ENCODE assay signal across 21 cellular contexts in the genomic region with DNA sequence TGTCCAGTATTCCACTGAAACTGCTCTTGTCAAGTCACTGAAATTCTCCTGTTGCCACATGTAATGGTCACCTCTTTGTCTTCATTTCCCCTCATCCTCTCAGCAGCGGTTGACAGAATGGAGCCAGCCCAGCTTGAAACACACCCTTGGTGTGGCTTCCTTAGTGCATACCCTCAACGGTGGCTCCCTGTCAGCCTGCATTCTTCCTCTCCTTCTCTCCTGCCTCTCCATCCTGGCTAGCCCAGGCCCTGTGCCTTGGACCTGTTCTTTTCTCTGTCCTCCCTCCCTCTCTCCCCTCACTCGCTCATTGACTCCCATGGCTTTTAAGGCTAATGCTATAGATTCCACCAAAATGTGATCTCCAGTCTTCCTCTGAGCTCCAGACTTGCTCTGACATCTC. TPM values are rescaled to one million over a fixed set of nuclear protein-coding genes. Genes with fewer than 3 reads are reported as not detected.
A peak's percentile ranks its signal among the peaks of the same experiment; 100 is the strongest.
DNase-seq lines count a peak whose midpoint lies in the region; FAIRE-seq and TF ChIP-seq lines count a peak whose summit lies in the region.
"Had no signal": no experiment of that assay in that cellular context is flagged by ENCODE, and none has a peak within 500 bp of the region (broad histone marks: within the 10 kb centered on the region; RNA-seq: fewer than 3 reads in every experiment).

No MANE protein-coding gene starts in this region.

- peak overlapping the region in 9 of 11 experiments; percentile 21 to 98 (median 97); a peak in 17 of 22 replicates for H3K27ac ChIP-seq in BLaER1 treated with 17β-estradiol and CSF1 and Interleukin-3, amounts not matched to agents 10 nM and 100 nM
- H3K27ac ChIP-seq in kidney (ENCODE audit: low read depth in 2 of 2, low read length in 2 of 2) (no peak overlapping the region), trophoblast cell (ENCODE audit: low read depth, low read length) (no peak overlapping the region), vagina (no peak overlapping the region)
- H3K27ac ChIP-seq: 22Rv1, cardiac muscle cell had no signal

- peaks cover 53% of the 10 kb centered on the region for H3K36me3 Mint-ChIP-seq in T-helper 1 cell treated with Interleukin-12 subunit alpha and Interleukin-12 subunit beta and Interleukin-4 antibody, amounts not matched to agents 30 μg/mL and 1 μg/mL, for 36 hours (ENCODE audit: low read depth)
- peaks cover 28% of the 10 kb centered on the region for H3K36me3 Mint-ChIP-seq in IgD-negative memory B cell

- no peak for TF ChIP-seq POLR2A in vagina (IDR thresholded peaks at IDR 0.05)

- no peaks in the 10 kb centered on the region for H3K79me2 ChIP-seq in trophoblast cell (ENCODE audit: control insufficient read depth, insufficient read depth, low read length, poor library complexity)

- no peak for FAIRE-seq in kidney (lab: Jason Lieb, UNC)

- no peak for DNase-seq in T-helper 1 cell
- DNase-seq in kidney: peak; percentile 9
- DNase-seq in trophoblast cell: no peak
- DNase-seq in vagina (ENCODE audit: extremely low spot score in 2 of 2): no peak
- no peak for DNase-seq in NCI-H2081 treated with DMSO at 0.1 percent for 48 hours (lab: John Stamatoyannopoulos, UW)
- DNase-seq: amniotic stem cell; Calu3; EL; head of caudate nucleus; NCI-H1417 treated with DMSO at 0.1 percent for 48 hours; NCI-H524 treated with DMSO at 0.1 percent for 48 hours; stimulated activated CD4-positive, alpha-beta T cell treated with anti-CD3 and anti-CD28 coated beads, Interleukin-4, amount 100 ng/mL, for 1 hour had no signal

- intact Hi-C loops in kidney (cut with DNase I) (no loop called here), vagina (cut with DNase I) (loop anchor here (10.0 kb wide), 1 partner anchor 283 kb away; a partner anchor contains a TSS)

- H3K4me3 ChIP-seq in BLaER1 treated with 17β-estradiol and CSF1 and Interleukin-3, amounts not matched to agents 10 nM and 100 nM: peak overlapping the region in 3 of 10 experiments; percentile 28 to 57 (median 41); a peak in 3 of 20 replicates
- no peak overlapping the region for H3K4me3 ChIP-seq in kidney (ENCODE audit: low read length in 2 of 2)
- no peak overlapping the region for H3K4me3 ChIP-seq in trophoblast cell (ENCODE audit: low read depth, low read length)
- H3K4me3 ChIP-seq in vagina: no peak overlapping the region
- H3K4me3 ChIP-seq: cardiac muscle cell, smooth muscle cell had no signal

- no peaks in the 10 kb centered on the region for H3K27me3 Mint-ChIP-seq in T-helper 1 cell treated with Interleukin-12 subunit alpha and Interleukin-12 subunit beta and Interleukin-4 antibody, amounts not matched to agents 30 μg/mL and 1 μg/mL, for 36 hours (ENCODE audit: low read depth)
- H3K27me3 Mint-ChIP-seq in IgD-negative memory B cell: no peaks in the 10 kb centered on the region

- no peak for TF ChIP-seq CTCF in kidney (IDR thresholded peaks at IDR 0.05; ENCODE audit: borderline replicate concordance, extremely low read depth, insufficient read depth)
- no peak for TF ChIP-seq CTCF in vagina (IDR thresholded peaks at IDR 0.05)

- peak overlapping the region; percentile 50 for H3K4me3 Mint-ChIP-seq in T-helper 1 cell treated with Interleukin-12 subunit alpha and Interleukin-12 subunit beta and Interleukin-4 antibody, amounts not matched to agents 30 μg/mL and 1 μg/mL, for 36 hours
- no peak overlapping the region for H3K4me3 Mint-ChIP-seq in IgD-negative memory B cell
- H3K4me3 Mint-ChIP-seq: neural crest cell had no signal

- no peak overlapping the region for H4K91ac ChIP-seq in trophoblast cell (ENCODE audit: low read depth, low read length)

- H3K9me3 ChIP-seq in BLaER1 treated with 17β-estradiol and CSF1 and Interleukin-3, amounts not matched to agents 10 nM and 100 nM (replicated peaks in 1 of 11): no peaks in the 10 kb centered on the region; a peak in 2 of 22 replicates
- H3K9me3 ChIP-seq in kidney (ENCODE audit: control insufficient read depth in 1 of 2, low read length in 2 of 2) (no peaks in the 10 kb centered on the region), trophoblast cell (ENCODE audit: insufficient read depth, low read depth, low read length) (peaks cover 1% of the 10 kb centered on the region), vagina (no peaks in the 10 kb centered on the region)

- H3K4me2 ChIP-seq in BLaER1 treated with 17β-estradiol and CSF1 and Interleukin-3, amounts not matched to agents 10 nM and 100 nM: peak overlapping the region; percentile 83 to 97 (median 92)
- no peak overlapping the region for H3K4me2 ChIP-seq in trophoblast cell (ENCODE audit: low read length)
- H3K4me2 ChIP-seq: smooth muscle cell had no signal

- H3K9ac ChIP-seq in BLaER1 treated with 17β-estradiol and CSF1 and Interleukin-3, amounts not matched to agents 10 nM and 100 nM: peak overlapping the region in 8 of 11 experiments; percentile 3 to 57 (median 19); a peak in 9 of 22 replicates
- no peak overlapping the region for H3K9ac ChIP-seq in kidney (ENCODE audit: low read length in 2 of 2)
- no peak overlapping the region for H3K9ac ChIP-seq in trophoblast cell (ENCODE audit: low read length)

- no peak overlapping the region for H3K18ac ChIP-seq in trophoblast cell (ENCODE audit: low read length)

- no peaks in the 10 kb centered on the region for H3K79me1 ChIP-seq in trophoblast cell (ENCODE audit: low read length)

- no peak overlapping the region for H3K14ac ChIP-seq in trophoblast cell (ENCODE audit: low read length)

- peak overlapping the region; percentile 21 for H3K27ac Mint-ChIP-seq in T-helper 1 cell treated with Interleukin-12 subunit alpha and Interleukin-12 subunit beta and Interleukin-4 antibody, amounts not matched to agents 30 μg/mL and 1 μg/mL, for 36 hours
- H3K27ac Mint-ChIP-seq in IgD-negative memory B cell: peak overlapping the region in 2 of 3 donors; percentile 64 to 67

- H3K27me3 ChIP-seq in BLaER1 treated with 17β-estradiol and CSF1 and Interleukin-3, amounts not matched to agents 10 nM and 100 nM: no peaks in the 10 kb centered on the region
- H3K27me3 ChIP-seq in trophoblast cell (ENCODE audit: insufficient read depth, low read length): no peaks in the 10 kb centered on the region
- H3K27me3 ChIP-seq in vagina: no peaks in the 10 kb centered on the region

- no peaks in the 10 kb centered on the region for H3K9me3 Mint-ChIP-seq in T-helper 1 cell treated with Interleukin-12 subunit alpha and Interleukin-12 subunit beta and Interleukin-4 antibody, amounts not matched to agents 30 μg/mL and 1 μg/mL, for 36 hours
- no peaks in the 10 kb centered on the region for H3K9me3 Mint-ChIP-seq in IgD-negative memory B cell
- H3K9me3 Mint-ChIP-seq: neural crest cell had no signal

- H3K4me1 ChIP-seq in BLaER1 treated with 17β-estradiol and CSF1 and Interleukin-3, amounts not matched to agents 10 nM and 100 nM: peaks cover 98 to 99% (median 99%) of the 10 kb centered on the region in 10 experiments
- no peaks in the 10 kb centered on the region for H3K4me1 ChIP-seq in kidney (ENCODE audit: control insufficient read depth in 1 of 2, insufficient read depth in 1 of 2, low read depth in 1 of 2, low read length in 2 of 2)
- H3K4me1 ChIP-seq in trophoblast cell (ENCODE audit: control insufficient read depth in 1 of 2, insufficient read depth in 2 of 2, low read length in 2 of 2): no peaks in the 10 kb centered on the region
- H3K4me1 ChIP-seq in vagina: no peaks in the 10 kb centered on the region

- H2AFZ ChIP-seq in trophoblast cell (ENCODE audit: insufficient read depth, low read length, poor library complexity): no peak overlapping the region

- no CpG with 5 or more reads among the region's 3 CpGs for WGBS in trophoblast cell (ENCODE audit: extremely low coverage, insufficient coverage, insufficient read length)

- H3K36me3 ChIP-seq in BLaER1 treated with 17β-estradiol and CSF1 and Interleukin-3, amounts not matched to agents 10 nM and 100 nM: peaks cover 0 to 55% (median 7%) of the 10 kb centered on the region in 11 experiments; a peak in 10 of 22 replicates
- no peaks in the 10 kb centered on the region for H3K36me3 ChIP-seq in kidney (ENCODE audit: control insufficient read depth in 1 of 2, insufficient read depth in 2 of 2, low read length in 2 of 2)
- H3K36me3 ChIP-seq in trophoblast cell (ENCODE audit: control insufficient read depth in 1 of 2, insufficient read depth in 2 of 2, low read length in 2 of 2): no peaks in the 10 kb centered on the region
- H3K36me3 ChIP-seq in vagina: no peaks in the 10 kb centered on the region
- H3K36me3 ChIP-seq: cardiac muscle cell had no signal

- H2BK120ac ChIP-seq in trophoblast cell (ENCODE audit: insufficient read depth, low read length, poor library complexity): no peak overlapping the region

- H2AK5ac ChIP-seq in trophoblast cell (ENCODE audit: low read length): no peak overlapping the region

- peaks cover 57% of the 10 kb centered on the region for H3K4me1 Mint-ChIP-seq in T-helper 1 cell treated with Interleukin-12 subunit alpha and Interleukin-12 subunit beta and Interleukin-4 antibody, amounts not matched to agents 30 μg/mL and 1 μg/mL, for 36 hours (ENCODE audit: low read depth)
- peaks cover 46 to 66% (median 56%) of the 10 kb centered on the region in 3 donors for H3K4me1 Mint-ChIP-seq in IgD-negative memory B cell
- H3K4me1 Mint-ChIP-seq: neural crest cell had no signal

- H4K20me1 ChIP-seq in BLaER1 treated with 17β-estradiol and CSF1 and Interleukin-3, amounts not matched to agents 10 nM and 100 nM: peaks cover 0 to 11% (median 0%) of the 10 kb centered on the region in 11 experiments; a peak in 2 of 22 replicates

- H4K8ac ChIP-seq in trophoblast cell (ENCODE audit: low read depth, low read length): no peak overlapping the region

- H3K23ac ChIP-seq in trophoblast cell (ENCODE audit: low read length): no peak overlapping the region

- no peak overlapping the region for H2BK12ac ChIP-seq in trophoblast cell (ENCODE audit: low read length)

- H3K4ac ChIP-seq in trophoblast cell (ENCODE audit: low read depth, low read length): no peak overlapping the region

- no peak overlapping the region for H4K12ac ChIP-seq in trophoblast cell (ENCODE audit: low read depth, low read length)

- no peak overlapping the region for H2BK5ac ChIP-seq in trophoblast cell (ENCODE audit: low read depth, low read length, poor library complexity)

RNA-seq across cellular contexts. Expression of a gene that starts 3.7 kb away (rescaled TPM):
- polyA plus RNA-seq in IgD-negative memory B cell (1,091 TPM), kidney (ENCODE audit: insufficient read depth, low read depth, low replicate concordance) (1.3 TPM)
- total RNA-seq in kidney (16.7 TPM), vagina (12.3 TPM)
- polyA plus RNA-seq in trophoblast cell (2013): 0.07 and 0.19 TPM in 2 replicates
- total RNA-seq: cardiac muscle cell, neural crest cell, smooth muscle cell had no signal
- polyA plus RNA-seq: cardiac muscle cell had no signal

RNA-seq across cellular contexts. Expression of a gene that starts 20.8 kb away (rescaled TPM):
- polyA plus RNA-seq in IgD-negative memory B cell (43.5 TPM), kidney (ENCODE audit: insufficient read depth, low read depth, low replicate concordance) (not detected)
- total RNA-seq in kidney (not detected), vagina (1.5 TPM)
- polyA plus RNA-seq in trophoblast cell (2013): 0.06 TPM in 1 of 2 replicates, not detected in the other
- total RNA-seq: Calu3, cardiac muscle cell, left lobe of liver, neural crest cell, ureter had no signal
- polyA plus RNA-seq: cardiac muscle cell had no signal

RNA-seq across cellular contexts. Expression of a gene that starts 28.2 kb away (rescaled TPM):
- 0.40 TPM for polyA plus RNA-seq in IgD-negative memory B cell
- 841 TPM for total RNA-seq in kidney
- polyA plus RNA-seq in kidney (ENCODE audit: insufficient read depth, low read depth, low replicate concordance): 187 TPM
- polyA plus RNA-seq in trophoblast cell (2013): not detected in 2 replicates
- total RNA-seq in vagina: 0.25 TPM
- total RNA-seq: cardiac muscle cell, neural crest cell, smooth muscle cell had no signal
- polyA plus RNA-seq: cardiac muscle cell, smooth muscle cell had no signal

RNA-seq across cellular contexts. Expression of a gene that starts 52.2 kb away (rescaled TPM):
- polyA plus RNA-seq in IgD-negative memory B cell (not detected), kidney (ENCODE audit: insufficient read depth, low read depth, low replicate concordance) (34.6 TPM)
- total RNA-seq in kidney (1.8 TPM), vagina (not detected)
- 0.01 TPM in 1 of 2 replicates, not detected in the other for polyA plus RNA-seq in trophoblast cell (2013)
- total RNA-seq: Calu3, cardiac muscle cell, neural crest cell, smooth muscle cell, ureter had no signal
- polyA plus RNA-seq: cardiac muscle cell, smooth muscle cell had no signal

RNA-seq across cellular contexts. Expression of a gene that starts 52.7 kb away (rescaled TPM):
- polyA plus RNA-seq in IgD-negative memory B cell: not detected
- total RNA-seq in kidney: not detected
- polyA plus RNA-seq in kidney (ENCODE audit: insufficient read depth, low read depth, low replicate concordance): not detected
- polyA plus RNA-seq in trophoblast cell (2013): not detected in 2 replicates
- total RNA-seq in vagina: not detected
- total RNA-seq: Calu3, cardiac muscle cell, left lobe of liver, neural crest cell, smooth muscle cell, ureter had no signal
- polyA plus RNA-seq: cardiac muscle cell, smooth muscle cell had no signal

Comparison
In these comparisons a context has a peak if more than half of its experiments do, and no peak if none do; other contexts are left out.
1. H3K27ac ChIP-seq: peak in BLaER1 treated with 17β-estradiol and CSF1 and Interleukin-3, amounts not matched to agents 10 nM and 100 nM (9 of 11); none in kidney (0 of 2), trophoblast cell (single experiment) and vagina (single experiment).
2. H3K9ac ChIP-seq: peak in BLaER1 treated with 17β-estradiol and CSF1 and Interleukin-3, amounts not matched to agents 10 nM and 100 nM (8 of 11); none in kidney (0 of 2) and trophoblast cell (single experiment).
3. RNA of a gene that starts 28.2 kb away (total RNA-seq): 841 TPM in kidney (single experiment); 0.25 TPM in vagina (single experiment); every median in the first group is over 100 times any median in the second.